Comparison of ENCODE assay signal across 9 cellular contexts in genomic region chr20:45629496-45630100, GRCh38. TPM values are rescaled to one million over a fixed set of nuclear protein-coding genes. Genes with fewer than 3 reads are reported as not detected.
DNase-seq lines count a peak whose midpoint lies in the region; ATAC-seq, FAIRE-seq and TF ChIP-seq lines count a peak whose summit lies in the region.
"Had no signal": no experiment of that assay in that cellular context is flagged by ENCODE, and none has a peak within 500 bp of the region (broad histone marks: within the 10 kb centered on the region; RNA-seq: fewer than 3 reads in every experiment).

Gene WFDC10A (plus strand): TSS chr20:45629739. CDS start chr20:45629814, 75 bp downstream.

- no peak within 1 kb of the TSS for H3K27ac Mint-ChIP-seq in natural killer cell

- H3K27me3 Mint-ChIP-seq in natural killer cell (ENCODE audit: low read depth in 2 of 2) = peaks cover 37 to 64% of the 10 kb centered on the region in 2 donors

- intact Hi-C loops in natural killer cell (cut with micrococcal nuclease) = no loop called here

- peak; percentile 62 to 78 (median 69) for ATAC-seq in natural killer cell
- no peak for ATAC-seq in HG02623 (IDR thresholded peaks at IDR 0.05; ENCODE audit: unreplicated experiment)

- peak; percentile 4 for DNase-seq in activated naive CD4-positive, alpha-beta T cell treated with Interleukin-2 at 50 U/mL for 16 hours
- DNase-seq in activated naive CD4-positive, alpha-beta T cell (lab: John Stamatoyannopoulos, UW) = no peak
- peak; percentile 49 for DNase-seq in LHCN-M2 (ENCODE audit: low read depth)
- DNase-seq in erythroblast (lab: John Stamatoyannopoulos, UW) = peak; percentile 19 to 47
- no peak for DNase-seq in natural killer cell
- no peak for DNase-seq in NCI-H748 (lab: John Stamatoyannopoulos, UW; ENCODE audit: unreplicated experiment)

- H3K4me1 Mint-ChIP-seq in natural killer cell = no peaks in the 10 kb centered on the region

- no peaks in the 10 kb centered on the region for H3K36me3 Mint-ChIP-seq in natural killer cell

- H3K4me3 Mint-ChIP-seq in natural killer cell = no peak within 1 kb of the TSS

- TF ChIP-seq POLR2A in erythroblast (IDR thresholded peaks at IDR 0.05; ENCODE audit: low read length) = no peak

- peak; percentile 44 for TF ChIP-seq CTCF in natural killer cell (IDR thresholded peaks at IDR 0.05)

- H3K9me3 Mint-ChIP-seq in natural killer cell = no peaks in the 10 kb centered on the region

- FAIRE-seq in TTC549 (lab: Jason Lieb, UNC) = peak; percentile 70

RNA-seq across cellular contexts. Expression of gene WFDC10A, which starts in this region (rescaled TPM):
- not detected in 2 replicates for total RNA-seq in LHCN-M2 (2014; rRNA removed)
- not detected for polyA plus RNA-seq in LHCN-M2 (2012)
- not detected for total RNA-seq in natural killer cell
- polyA plus RNA-seq: esophagus had no signal

Comparison
In these comparisons a context has a peak if more than half of its experiments do, and no peak if none do; other contexts are left out.
1. DNase-seq: peak in activated naive CD4-positive, alpha-beta T cell treated with Interleukin-2 at 50 U/mL for 16 hours (single experiment) and erythroblast (2 of 2); none in activated naive CD4-positive, alpha-beta T cell (0 of 4), natural killer cell (single experiment) and NCI-H748 (single experiment).
2. Peak in DNase-seq in LHCN-M2; RNA of the gene not detected or under 1 TPM.
3. Peak in ATAC-seq in natural killer cell; RNA of the gene not detected or under 1 TPM.